In genomic region chr14:70601162-70601561, GRCh38 we compare ENCODE assay signal across 8 cellular contexts. TPM values are rescaled to one million over a fixed set of nuclear protein-coding genes. Genes with fewer than 3 reads are reported as not detected.
A peak's percentile ranks its signal among the peaks of the same experiment; 100 is the strongest.
DNase-seq lines count a peak whose midpoint lies in the region; ATAC-seq, FAIRE-seq and TF ChIP-seq lines count a peak whose summit lies in the region.

No MANE protein-coding gene starts in this region.

- DNase-seq in NCI-H69 (lab: John Stamatoyannopoulos, UW) (peak; percentile 14), epithelial cell of esophagus (ENCODE audit: low read depth) (peak; percentile 58), pancreas (no peak), globus pallidus (ENCODE audit: low spot score) (no peak), GM19240 (ENCODE audit: insufficient read length, low spot score) (no peak)

- 34 to 38% methylated on average over 3 of the region's 3 CpGs for WGBS in pancreas, 2 donors

- H3K36me3 ChIP-seq in DOHH2 (ENCODE audit: control insufficient read depth, low read length) (peaks cover 10% of the 10 kb centered on the region), pancreas (no peaks in the 10 kb centered on the region)

- H3K27me3 ChIP-seq in DOHH2 (ENCODE audit: control insufficient read depth, low read length) (no peaks in the 10 kb centered on the region), pancreas (no peaks in the 10 kb centered on the region)

- peak in 2 of 4 donors; percentile 24 to 36 for ATAC-seq in pancreas
- no peak for ATAC-seq in GM18868 (IDR thresholded peaks at IDR 0.05; ENCODE audit: unreplicated experiment)
- ATAC-seq in GM21515 (IDR thresholded peaks at IDR 0.05; ENCODE audit: unreplicated experiment), result no peak

- TF ChIP-seq CTCF in DOHH2 (IDR thresholded peaks at IDR 0.05; ENCODE audit: low read depth, low read length, poor library complexity, severe bottlenecking) (no peak), epithelial cell of esophagus (IDR thresholded peaks at IDR 0.05; ENCODE audit: insufficient read depth, low read depth, low read length, missing control alignments) (no peak), pancreas (IDR thresholded peaks at IDR 0.05) (no peak)

- no peak for FAIRE-seq in pancreas (lab: Jason Lieb, UNC)

- intact Hi-C loops in pancreas (cut with DNase I), result no loop called here

- no peaks in the 10 kb centered on the region for H4K20me1 ChIP-seq in DOHH2 (ENCODE audit: control insufficient read depth, insufficient read depth, low read depth, low read length)

- H3K79me2 ChIP-seq in DOHH2 (ENCODE audit: control insufficient read depth, low read length), result peaks cover 44% of the 10 kb centered on the region

- no peaks in the 10 kb centered on the region for H3K9me2 ChIP-seq in DOHH2 (replicated peaks; ENCODE audit: control insufficient read depth, low read length)

- peaks cover 32% of the 10 kb centered on the region for H3K4me1 ChIP-seq in DOHH2 (ENCODE audit: control insufficient read depth, low read length)
- H3K4me1 ChIP-seq in pancreas, result peaks cover 8 to 13% (median 9%) of the 10 kb centered on the region in 3 donors

- peak overlapping the region; percentile 88 for H3K4me2 ChIP-seq in DOHH2 (ENCODE audit: low read length)

- H3K9me3 ChIP-seq in DOHH2 (ENCODE audit: control insufficient read depth, insufficient read depth, low read length) (no peaks in the 10 kb centered on the region), pancreas (no peaks in the 10 kb centered on the region)

- peak overlapping the region; percentile 78 for H3K4me3 ChIP-seq in DOHH2 (ENCODE audit: low read length)
- peak overlapping the region; percentile 49 for H3K4me3 ChIP-seq in epithelial cell of esophagus (ENCODE audit: low read length)
- peak overlapping the region in 3 of 4 donors; percentile 8 to 91 (median 85) for H3K4me3 ChIP-seq in pancreas

- H3K27ac ChIP-seq in DOHH2 (ENCODE audit: low read depth, low read length) (peak overlapping the region; percentile 42), pancreas (no peak overlapping the region)

- peaks cover 9% of the 10 kb centered on the region; the same call in 1 of the 2 replicates for H3F3A ChIP-seq in DOHH2 (ENCODE audit: control insufficient read depth, insufficient read depth)

RNA-seq across cellular contexts. Expression of gene MED6, which starts 0.7 kb away (rescaled TPM):
- 10 to 100 TPM; 10.4 to 15.8 (median 12.6) TPM for total RNA-seq in pancreas
- polyA plus RNA-seq in pancreas, result 10 to 100 TPM in 1 of 2 donors, 1 to 10 TPM in 1; 6.4 to 13.8 TPM

RNA-seq across cellular contexts. Expression of gene TTC9, which starts 40.6 kb away (rescaled TPM):
- total RNA-seq in pancreas, result 1 to 10 TPM in 3 of 6 donors, under 1 TPM in 3; 0.59 to 4.0 (median 1.00) TPM
- under 1 TPM; 0.84 to 0.96 TPM for polyA plus RNA-seq in pancreas

Comparison
In these comparisons a context has a peak if more than half of its experiments do, and no peak if none do; other contexts are left out.
1. DNase-seq: peak in NCI-H69 (single experiment) and epithelial cell of esophagus (single experiment); none in pancreas (0 of 6), globus pallidus (single experiment) and GM19240 (single experiment).
2. Peak in every context shown above with its lines, with median percentiles within 50 percentile points of each other: H3K4me3 ChIP-seq.